Comparison of ENCODE assay signal across 2 cellular contexts in the genomic region with DNA sequence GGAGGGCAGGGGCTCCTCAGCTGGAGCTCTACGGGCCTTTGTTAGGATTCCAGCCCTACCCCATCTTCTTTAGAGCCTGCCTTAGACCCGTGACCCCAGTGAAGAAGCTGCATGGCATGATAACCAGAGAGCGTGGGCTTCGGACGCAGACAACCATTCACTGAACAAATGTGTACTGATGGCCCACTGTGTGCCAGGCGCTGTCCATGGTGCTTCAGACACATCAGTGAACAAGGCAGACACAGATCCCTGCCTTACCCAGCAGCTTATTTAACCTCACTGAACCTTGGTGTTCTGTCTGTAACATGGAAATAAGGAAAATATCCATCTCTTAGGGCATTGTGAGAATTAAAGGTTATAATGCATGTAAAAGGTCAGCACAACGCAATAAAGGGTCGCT.
TF ChIP-seq lines count a peak whose summit lies in the region.

No MANE protein-coding gene starts in this region.

TF ChIP-seq in A549, 52 proteins besides CTCF, POLR2A, EP300 and RAD21:
- TF ChIP-seq RARB (CRISPR knock-in tag; IDR thresholded peaks at IDR 0.05): no peak
- TF ChIP-seq, protein P1, sequence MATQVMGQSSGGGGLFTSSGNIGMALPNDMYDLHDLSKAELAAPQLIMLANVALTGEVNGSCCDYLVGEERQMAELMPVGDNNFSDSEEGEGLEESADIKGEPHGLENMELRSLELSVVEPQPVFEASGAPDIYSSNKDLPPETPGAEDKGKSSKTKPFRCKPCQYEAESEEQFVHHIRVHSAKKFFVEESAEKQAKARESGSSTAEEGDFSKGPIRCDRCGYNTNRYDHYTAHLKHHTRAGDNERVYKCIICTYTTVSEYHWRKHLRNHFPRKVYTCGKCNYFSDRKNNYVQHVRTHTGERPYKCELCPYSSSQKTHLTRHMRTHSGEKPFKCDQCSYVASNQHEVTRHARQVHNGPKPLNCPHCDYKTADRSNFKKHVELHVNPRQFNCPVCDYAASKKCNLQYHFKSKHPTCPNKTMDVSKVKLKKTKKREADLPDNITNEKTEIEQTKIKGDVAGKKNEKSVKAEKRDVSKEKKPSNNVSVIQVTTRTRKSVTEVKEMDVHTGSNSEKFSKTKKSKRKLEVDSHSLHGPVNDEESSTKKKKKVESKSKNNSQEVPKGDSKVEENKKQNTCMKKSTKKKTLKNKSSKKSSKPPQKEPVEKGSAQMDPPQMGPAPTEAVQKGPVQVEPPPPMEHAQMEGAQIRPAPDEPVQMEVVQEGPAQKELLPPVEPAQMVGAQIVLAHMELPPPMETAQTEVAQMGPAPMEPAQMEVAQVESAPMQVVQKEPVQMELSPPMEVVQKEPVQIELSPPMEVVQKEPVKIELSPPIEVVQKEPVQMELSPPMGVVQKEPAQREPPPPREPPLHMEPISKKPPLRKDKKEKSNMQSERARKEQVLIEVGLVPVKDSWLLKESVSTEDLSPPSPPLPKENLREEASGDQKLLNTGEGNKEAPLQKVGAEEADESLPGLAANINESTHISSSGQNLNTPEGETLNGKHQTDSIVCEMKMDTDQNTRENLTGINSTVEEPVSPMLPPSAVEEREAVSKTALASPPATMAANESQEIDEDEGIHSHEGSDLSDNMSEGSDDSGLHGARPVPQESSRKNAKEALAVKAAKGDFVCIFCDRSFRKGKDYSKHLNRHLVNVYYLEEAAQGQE (IDR thresholded peaks at IDR 0.05): peak; percentile 55; the same call in 1 of the 2 replicates

TF ChIP-seq in K562, 482 proteins besides CTCF, POLR2A, EP300 and RAD21:
- TF ChIP-seq IRF2 (CRISPR knock-in tag; IDR thresholded peaks at IDR 0.05) (no peak), HCFC1 (IDR thresholded peaks at IDR 0.05; ENCODE audit: low read depth, low read length) (no peak), MIER1 (IDR thresholded peaks at IDR 0.05; ENCODE audit: low read depth) (peak; percentile 84), KDM4B (IDR thresholded peaks at IDR 0.05; ENCODE audit: borderline replicate concordance in 2 of 2, low read depth in 1 of 2) (no peak), PCBP2 (IDR thresholded peaks at IDR 0.05; ENCODE audit: low read depth, low read length, poor library complexity, severe bottlenecking) (no peak), ZKSCAN1 (IDR thresholded peaks at IDR 0.05; ENCODE audit: low read depth, low read length) (peak; percentile 97), SIX5 (IDR thresholded peaks at IDR 0.05; ENCODE audit: borderline replicate concordance in 1 of 2, insufficient read depth in 1 of 2, low read depth in 1 of 2, low read length in 2 of 2) (no peak), EHMT2 (IDR thresholded peaks at IDR 0.05) (peak; percentile 90), KLF13 (tag; IDR thresholded peaks at IDR 0.05; ENCODE audit: borderline replicate concordance, low read depth) (no peak), ZC3H8 (IDR thresholded peaks at IDR 0.05) (no peak)
- TF ChIP-seq, protein P2, sequence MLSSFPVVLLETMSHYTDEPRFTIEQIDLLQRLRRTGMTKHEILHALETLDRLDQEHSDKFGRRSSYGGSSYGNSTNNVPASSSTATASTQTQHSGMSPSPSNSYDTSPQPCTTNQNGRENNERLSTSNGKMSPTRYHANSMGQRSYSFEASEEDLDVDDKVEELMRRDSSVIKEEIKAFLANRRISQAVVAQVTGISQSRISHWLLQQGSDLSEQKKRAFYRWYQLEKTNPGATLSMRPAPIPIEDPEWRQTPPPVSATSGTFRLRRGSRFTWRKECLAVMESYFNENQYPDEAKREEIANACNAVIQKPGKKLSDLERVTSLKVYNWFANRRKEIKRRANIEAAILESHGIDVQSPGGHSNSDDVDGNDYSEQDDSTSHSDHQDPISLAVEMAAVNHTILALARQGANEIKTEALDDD (IDR thresholded peaks at IDR 0.05): no peak
- TF ChIP-seq, protein P3, sequence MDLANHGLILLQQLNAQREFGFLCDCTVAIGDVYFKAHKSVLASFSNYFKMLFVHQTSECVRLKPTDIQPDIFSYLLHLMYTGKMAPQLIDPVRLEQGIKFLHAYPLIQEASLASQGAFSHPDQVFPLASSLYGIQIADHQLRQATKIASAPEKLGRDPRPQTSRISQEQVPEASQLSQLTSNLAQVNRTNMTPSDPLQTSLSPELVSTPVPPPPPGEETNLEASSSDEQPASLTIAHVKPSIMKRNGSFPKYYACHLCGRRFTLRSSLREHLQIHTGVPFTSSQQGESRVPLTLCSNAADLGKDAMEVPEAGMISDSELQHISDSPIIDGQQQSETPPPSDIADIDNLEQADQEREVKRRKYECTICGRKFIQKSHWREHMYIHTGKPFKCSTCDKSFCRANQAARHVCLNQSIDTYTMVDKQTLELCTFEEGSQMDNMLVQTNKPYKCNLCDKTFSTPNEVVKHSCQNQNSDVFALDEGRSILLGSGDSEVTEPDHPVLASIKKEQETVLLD (IDR thresholded peaks at IDR 0.05): no peak
- TF ChIP-seq, protein P1 (CRISPR knock-in tag; IDR thresholded peaks at IDR 0.05; ENCODE audit: low read depth): peak; percentile 82; the same call in 1 of the 2 replicates
